Comparison of ENCODE assay signal across 8 cellular contexts in the genomic region with DNA sequence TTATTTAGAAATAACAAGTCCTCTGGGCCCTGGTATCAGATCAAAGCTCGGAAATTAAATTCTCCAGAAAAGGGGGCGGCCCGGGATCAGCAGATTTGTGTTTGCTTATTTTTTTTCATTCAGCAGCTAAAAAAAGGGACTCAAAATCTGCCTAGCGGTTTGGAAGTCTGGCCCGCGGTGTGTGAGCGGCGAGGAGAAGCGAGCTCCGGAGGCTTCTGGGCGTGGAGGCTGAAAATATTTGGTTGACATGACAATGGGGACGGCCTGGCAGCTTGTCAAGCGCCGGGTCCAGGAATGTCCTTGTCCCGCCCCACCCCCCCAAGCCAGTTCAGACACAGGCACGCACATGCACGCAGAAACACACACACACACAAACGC. TPM values are rescaled to one million over a fixed set of nuclear protein-coding genes. Genes with fewer than 3 reads are reported as not detected.
DNase-seq lines count a peak whose midpoint lies in the region; ATAC-seq and TF ChIP-seq lines count a peak whose summit lies in the region.
"Had no signal": no experiment of that assay in that cellular context is flagged by ENCODE, and none has a peak within 500 bp of the region (broad histone marks: within the 10 kb centered on the region; RNA-seq: fewer than 3 reads in every experiment).

No MANE protein-coding gene starts in this region.

- no peak for TF ChIP-seq POLR2A in tibial nerve (IDR thresholded peaks at IDR 0.05)

- TF ChIP-seq CTCF in mammary epithelial cell (conservative IDR thresholded peaks at IDR 0.05 in 1 of 2, IDR thresholded peaks at IDR 0.05 in 1 of 2; ENCODE audit: extremely low read depth in 1 of 2, insufficient read depth in 1 of 2, low read depth in 1 of 2, low read length in 2 of 2) (no peak), tibial nerve (IDR thresholded peaks at IDR 0.05) (no peak)

- DNase-seq in mammary epithelial cell (peak; percentile 21), left colon (peak; percentile 60), tibial nerve (ENCODE audit: low spot score in 2 of 2) (no peak), left lobe of liver (ENCODE audit: low spot score) (no peak), NCI-H1092 (lab: John Stamatoyannopoulos, UW) (no peak)
- no peak for DNase-seq in stimulated activated CD4-positive, alpha-beta T cell treated with anti-CD3 and anti-CD28 coated beads, Interleukin-2, amount 100 ng/mL, for 24 hours

- no peaks in the 10 kb centered on the region for H4K20me1 ChIP-seq in mammary epithelial cell (ENCODE audit: insufficient read depth, low read length)

- H3K79me2 ChIP-seq in mammary epithelial cell (ENCODE audit: insufficient read depth, low read length), result no peaks in the 10 kb centered on the region

- no peak for ATAC-seq in left colon
- ATAC-seq in left lobe of liver, result no peak

- 1% methylated on average over 13 of the region's 18 CpGs for WGBS in mammary epithelial cell (ENCODE audit: low coverage, missing lambda C conversion rate)
- WGBS in tibial nerve, 2 donors, result 13 to 17% methylated on average over 17 to 18 of the region's 18 CpGs

- no peaks in the 10 kb centered on the region for H3K36me3 ChIP-seq in HUES48 (ENCODE audit: control insufficient read depth, insufficient read depth, low read length)
- H3K36me3 ChIP-seq in mammary epithelial cell (ENCODE audit: insufficient read depth, low read length), result no peaks in the 10 kb centered on the region
- no peaks in the 10 kb centered on the region for H3K36me3 ChIP-seq in tibial nerve

- peak overlapping the region; percentile 69 for H2AFZ ChIP-seq in mammary epithelial cell (ENCODE audit: low read depth, low read length)

- H3K4me2 ChIP-seq in mammary epithelial cell (ENCODE audit: insufficient read depth, low read depth, low read length), result peak overlapping the region; percentile 93

- H3K4me3 ChIP-seq in HUES48 (ENCODE audit: low read depth, low read length) (peak overlapping the region; percentile 45; the same call in 1 of the 2 replicates), mammary epithelial cell (replicated peaks in 1 of 3; ENCODE audit: insufficient read depth in 1 of 3, low read depth in 2 of 3, low read length in 3 of 3) (peak overlapping the region in 1 of 3 experiments; percentile 28), tibial nerve (peak overlapping the region in 2 of 4 donors; percentile 30 to 49)

- CTCF ChIA-PET in mammary epithelial cell (lab: Charles Lee; ENCODE audit: low non-redundant PET), result interaction anchor here (0.6 to 0.7 kb wide), 4 partner anchors 156 to 434 kb away, joined by 3 to 9 read pairs (median 4); no protein-coding TSS in a partner anchor

- H3K9me3 ChIP-seq in HUES48 (ENCODE audit: control insufficient read depth, insufficient read depth, low read length), result no peaks in the 10 kb centered on the region
- H3K9me3 ChIP-seq in mammary epithelial cell (replicated peaks; ENCODE audit: insufficient read depth, low read length), result no peaks in the 10 kb centered on the region
- no peaks in the 10 kb centered on the region for H3K9me3 ChIP-seq in tibial nerve

- BruUV-seq in mammary epithelial cell (replicated peaks; lab: Mats Ljungman, UMichigan), result no TSS peak

- H3K9ac ChIP-seq in HUES48 (ENCODE audit: low read depth, low read length) (no peak overlapping the region), mammary epithelial cell (ENCODE audit: insufficient read depth, low read length) (no peak overlapping the region)

- H3K4me1 ChIP-seq in HUES48 (ENCODE audit: control insufficient read depth, insufficient read depth, low read length), result no peaks in the 10 kb centered on the region
- peaks cover 15% of the 10 kb centered on the region for H3K4me1 ChIP-seq in mammary epithelial cell (ENCODE audit: insufficient read depth, low read length)
- peaks cover 0 to 27% (median 11%) of the 10 kb centered on the region in 4 donors for H3K4me1 ChIP-seq in tibial nerve

- intact Hi-C loops in mammary epithelial cell (cut with micrococcal nuclease) (loop anchor here (2.0 to 5.0 kb wide), 5 partner anchors 35 to 399 kb away; no protein-coding TSS in a partner anchor), left colon (cut with DNase I, micrococcal nuclease) (no loop called here)

- TF ChIP-seq EP300 in tibial nerve (IDR thresholded peaks at IDR 0.05), result no peak

- H3K27me3 ChIP-seq in HUES48 (ENCODE audit: control insufficient read depth, insufficient read depth, low read length) (no peaks in the 10 kb centered on the region; the same call in 1 of the 2 replicates), mammary epithelial cell (ENCODE audit: insufficient read depth, low read length) (no peaks in the 10 kb centered on the region), tibial nerve (no peaks in the 10 kb centered on the region)

- H3K27ac ChIP-seq in HUES48 (ENCODE audit: low read depth, low read length) (no peak overlapping the region), mammary epithelial cell (ENCODE audit: insufficient read depth, low read depth, low read length) (no peak overlapping the region), tibial nerve (peak overlapping the region; percentile 56 to 86 (median 82))

- dilution Hi-C loops in mammary epithelial cell (cut with HindIII; ENCODE audit: low sequenced_read_pairs), result no loop called here

- in situ Hi-C loops in mammary epithelial cell (cut with MboI; ENCODE audit: low sequenced_read_pairs in 2 of 2), result loop anchor here in 1 of 2 donors (10.0 kb wide), 2 partner anchors 181 to 311 kb away; a partner anchor contains a TSS

RNA-seq across cellular contexts. Expression of a gene that starts 43.4 kb away (rescaled TPM):
- not detected for total RNA-seq in mammary epithelial cell
- polyA plus RNA-seq in mammary epithelial cell, result not detected
- polyA minus RNA-seq in mammary epithelial cell, result not detected
- under 1 TPM in 1 of 2 donors, not detected in 1; 0.92 TPM for total RNA-seq in left colon
- total RNA-seq in tibial nerve, result not detected
- not detected for total RNA-seq in left lobe of liver
- total RNA-seq: activated naive CD4-positive, alpha-beta T cell treated with anti-CD3 and anti-CD28 coated beads for 36 hours had no signal

Comparison
In these comparisons a context has a peak if more than half of its experiments do, and no peak if none do; other contexts are left out.
1. H3K27ac ChIP-seq: peak in tibial nerve (4 of 4); none in HUES48 (single experiment) and mammary epithelial cell (single experiment).
2. DNase-seq: peak in mammary epithelial cell (single experiment) and left colon (2 of 2); none in tibial nerve (0 of 2), stimulated activated CD4-positive, alpha-beta T cell treated with anti-CD3 and anti-CD28 coated beads, Interleukin-2, amount 100 ng/mL, for 24 hours (0 of 2), left lobe of liver (single experiment) and NCI-H1092 (single experiment).